In genomic region chr17:62090021-62090824, GRCh38 we compare ENCODE assay signal across 21 cellular contexts.
"Had no signal": no experiment of that assay in that cellular context is flagged by ENCODE, and none has a peak within 500 bp of the region (broad histone marks: within the 10 kb centered on the region; RNA-seq: fewer than 3 reads in every experiment).

No MANE protein-coding gene starts in this region.

- H3K36me3 ChIP-seq: colonic mucosa, heart right ventricle, left ventricle myocardium inferior, neutrophil, tibial artery, upper lobe of right lung, vagina had no signal

- H3K27ac ChIP-seq: colonic mucosa, heart right ventricle, left ventricle myocardium inferior, neutrophil, tibial artery, upper lobe of right lung, vagina had no signal

- H3K4me1 Mint-ChIP-seq: nephron had no signal

- H3K9me3 ChIP-seq: colonic mucosa, heart right ventricle, left ventricle myocardium inferior, neutrophil, tibial artery, upper lobe of right lung, vagina had no signal

- H3K27me3 ChIP-seq: colonic mucosa, heart right ventricle, neutrophil, tibial artery, upper lobe of right lung, vagina had no signal

- DNase-seq: colonic mucosa; dermis blood vessel endothelial cell; effector CD4-positive, alpha-beta T cell; endodermal cell; foreskin melanocyte; heart right ventricle; islet precursor cell; left ventricle myocardium inferior; mesenchymal stem cell; naive B cell; right cardiac atrium; stimulated activated CD4-positive, alpha-beta T cell treated with anti-CD3 and anti-CD28 coated beads, Interleukin-1b, Interleukin-23, amount 100 ng/mL, for 48 hours; stimulated activated CD4-positive, alpha-beta T cell treated with anti-CD3 and anti-CD28 coated beads, Interleukin-4, amount 100 ng/mL, for 24 hours; tibial artery; upper lobe of right lung had no signal

- ATAC-seq: heart right ventricle; right cardiac atrium; stimulated activated memory B cell treated with anti-CD40 and anti-IgM and Interleukin-4, amounts not matched to agents 10 μg/mL and 1 μg/mL and 100 μg/mL, for 72 hours; upper lobe of right lung had no signal

- H3K4me3 Mint-ChIP-seq: endodermal cell; naive B cell; nephron; stimulated activated memory B cell treated with anti-CD40 and anti-IgM and Interleukin-4, amounts not matched to agents 10 μg/mL and 1 μg/mL and 100 μg/mL, for 72 hours; stimulated activated naive CD8-positive, alpha-beta T cell treated with anti-CD3 and anti-CD28 coated beads, Interleukin-15, Interleukin-2, amounts not matched to agents 100 ng/mL and 50 ng/mL, for 24 hours had no signal

- H3K4me3 ChIP-seq: colonic mucosa, heart right ventricle, left ventricle myocardium inferior, lung, tibial artery, upper lobe of right lung, vagina had no signal

- H3K36me3 Mint-ChIP-seq: naive B cell; stimulated activated memory B cell treated with anti-CD40 and anti-IgM and Interleukin-4, amounts not matched to agents 10 μg/mL and 1 μg/mL and 100 μg/mL, for 72 hours had no signal

- H3K9me3 Mint-ChIP-seq: endodermal cell; naive B cell; nephron; stimulated activated memory B cell treated with anti-CD40 and anti-IgM and Interleukin-4, amounts not matched to agents 10 μg/mL and 1 μg/mL and 100 μg/mL, for 72 hours; stimulated activated naive CD8-positive, alpha-beta T cell treated with anti-CD3 and anti-CD28 coated beads, Interleukin-15, Interleukin-2, amounts not matched to agents 100 ng/mL and 50 ng/mL, for 24 hours had no signal

- H3K27me3 Mint-ChIP-seq: stimulated activated memory B cell treated with anti-CD40 and anti-IgM and Interleukin-4, amounts not matched to agents 10 μg/mL and 1 μg/mL and 100 μg/mL, for 72 hours; stimulated activated naive CD8-positive, alpha-beta T cell treated with anti-CD3 and anti-CD28 coated beads, Interleukin-15, Interleukin-2, amounts not matched to agents 100 ng/mL and 50 ng/mL, for 24 hours had no signal

- H3K4me1 ChIP-seq: colonic mucosa, heart right ventricle, left ventricle myocardium inferior, tibial artery had no signal

- H3K27ac Mint-ChIP-seq: endodermal cell; nephron; stimulated activated memory B cell treated with anti-CD40 and anti-IgM and Interleukin-4, amounts not matched to agents 10 μg/mL and 1 μg/mL and 100 μg/mL, for 72 hours; stimulated activated naive CD8-positive, alpha-beta T cell treated with anti-CD3 and anti-CD28 coated beads, Interleukin-15, Interleukin-2, amounts not matched to agents 100 ng/mL and 50 ng/mL, for 24 hours had no signal
